In the genomic region with DNA sequence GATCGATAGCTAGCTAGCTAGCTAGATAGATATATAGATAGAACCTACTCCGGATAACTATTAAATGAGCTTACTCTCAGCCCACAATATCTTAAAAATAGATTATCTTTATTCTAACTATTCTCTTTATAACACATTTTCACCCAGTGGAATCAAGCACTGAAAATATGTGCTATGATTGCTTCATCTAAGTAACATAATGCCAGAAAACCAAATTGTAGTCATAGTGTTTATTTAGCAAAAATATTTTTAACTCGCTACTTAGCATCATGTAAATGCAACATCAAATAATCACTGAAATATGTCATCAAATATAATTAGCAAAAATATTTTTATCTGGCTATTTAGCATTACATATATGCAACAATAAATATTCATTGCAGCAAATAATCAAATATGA, we compare ENCODE assay signal across 10 cellular contexts. TPM values are rescaled to one million over a fixed set of nuclear protein-coding genes. Genes with fewer than 3 reads are reported as not detected.
A peak's percentile ranks its signal among the peaks of the same experiment; 100 is the strongest.
DNase-seq lines count a peak whose midpoint lies in the region; ATAC-seq and TF ChIP-seq lines count a peak whose summit lies in the region.
"Had no signal": no experiment of that assay in that cellular context is flagged by ENCODE, and none has a peak within 500 bp of the region (broad histone marks: within the 10 kb centered on the region; RNA-seq: fewer than 3 reads in every experiment).

No MANE protein-coding gene starts in this region.

- intact Hi-C loops in Calu3 (cut with micrococcal nuclease; ENCODE audit: unreplicated experiment), result loop anchor here (2.0 kb wide), 1 partner anchor 14 kb away; no protein-coding TSS in a partner anchor

- POLR2A ChIA-PET in activated CD8-positive, alpha-beta T cell treated with anti-CD3 and anti-CD28 coated beads, Interleukin-2, amount 10 ng/mL, durations not matched to agents 7 days and 5 days (lab: Charles Lee), result interaction anchor here (0.6 to 8.6 kb wide), 4 partner anchors 14 to 275 kb away, joined by 3 to 56 read pairs (median 4); no protein-coding TSS in a partner anchor

- H3K9me3 Mint-ChIP-seq in Calu3 (ENCODE audit: low read depth, unreplicated experiment) (no peaks in the 10 kb centered on the region), GM23338 (no peaks in the 10 kb centered on the region), immature natural killer cell (no peaks in the 10 kb centered on the region)
- no peaks in the 10 kb centered on the region for H3K9me3 Mint-ChIP-seq in activated CD8-positive, alpha-beta T cell treated with anti-CD3 and anti-CD28 coated beads, Interleukin-2, amount 10 ng/mL, durations not matched to agents 7 days and 5 days (ENCODE audit: insufficient read depth)

- no TSS peak for BruUV-seq in Calu3 (replicated peaks; lab: Mats Ljungman, UMichigan)

- H3K4me1 ChIP-seq in GM23338 (ENCODE audit: insufficient read depth), result no peaks in the 10 kb centered on the region

- H3K27ac Mint-ChIP-seq in Calu3 (ENCODE audit: unreplicated experiment), result no peak overlapping the region
- H3K27ac Mint-ChIP-seq in GM23338, result no peak overlapping the region
- H3K27ac Mint-ChIP-seq in activated CD8-positive, alpha-beta T cell treated with anti-CD3 and anti-CD28 coated beads, Interleukin-2, amount 10 ng/mL, durations not matched to agents 7 days and 5 days, result peak overlapping the region; percentile 83
- peak overlapping the region; percentile 72 to 94 (median 85) for H3K27ac Mint-ChIP-seq in immature natural killer cell

- TF ChIP-seq CTCF in Calu3 (IDR thresholded peaks at IDR 0.05; ENCODE audit: unreplicated experiment) (no peak), GM23338 (conservative IDR thresholded peaks at IDR 0.05; ENCODE audit: low read depth in 2 of 2) (no peak)

- peak overlapping the region; percentile 72; the same call in 1 of the 2 replicates for H2AFZ ChIP-seq in GM23338

- H4K20me1 ChIP-seq in GM23338 (replicated peaks; ENCODE audit: insufficient read depth), result no peaks in the 10 kb centered on the region

- H3F3A ChIP-seq in GM23338 (replicated peaks; ENCODE audit: low read depth), result no peaks in the 10 kb centered on the region

- H3K79me2 ChIP-seq in GM23338 (replicated peaks; ENCODE audit: insufficient read depth), result no peaks in the 10 kb centered on the region

- no peaks in the 10 kb centered on the region for H3K36me3 Mint-ChIP-seq in Calu3 (ENCODE audit: insufficient read depth, unreplicated experiment)
- H3K36me3 Mint-ChIP-seq in GM23338 (ENCODE audit: low read depth), result no peaks in the 10 kb centered on the region
- peaks cover 13% of the 10 kb centered on the region for H3K36me3 Mint-ChIP-seq in activated CD8-positive, alpha-beta T cell treated with anti-CD3 and anti-CD28 coated beads, Interleukin-2, amount 10 ng/mL, durations not matched to agents 7 days and 5 days (ENCODE audit: low read depth)
- peaks cover 0 to 4% (median 0%) of the 10 kb centered on the region in 3 donors for H3K36me3 Mint-ChIP-seq in immature natural killer cell

- in situ Hi-C loops in G401 (cut with HindIII; ENCODE audit: low sequenced_read_pairs), result no loop called here

- no peaks in the 10 kb centered on the region for H3K9me2 ChIP-seq in GM23338 (ENCODE audit: insufficient read depth)

- H3K27ac ChIP-seq in GM23338 (ENCODE audit: low read depth), result no peak overlapping the region

- H3K4me3 ChIP-seq in GM23338, result no peak overlapping the region

- ATAC-seq in GM23338 (no peak), GM19328 (IDR thresholded peaks at IDR 0.05; ENCODE audit: unreplicated experiment) (no peak)
- ATAC-seq in activated CD8-positive, alpha-beta T cell treated with anti-CD3 and anti-CD28 coated beads, Interleukin-2, amount 10 ng/mL, durations not matched to agents 7 days and 5 days, result peak; percentile 5

- no peaks in the 10 kb centered on the region for H3K27me3 ChIP-seq in GM23338 (ENCODE audit: insufficient read depth)

- DNase-seq in Calu3 (no peak), GM23338 (ENCODE audit: low spot score) (no peak), immature natural killer cell (no peak), SHP77 treated with DMSO at 0.1 percent for 48 hours (lab: John Stamatoyannopoulos, UW) (no peak), G401 (ENCODE audit: low spot score) (no peak), RPMI8226 (no peak)
- no peak for DNase-seq in activated CD8-positive, alpha-beta T cell treated with anti-CD3 and anti-CD28 coated beads, Interleukin-2, amount 10 ng/mL, durations not matched to agents 7 days and 5 days
- DNase-seq: DMS153, NCI-H2171 had no signal

- H3K36me3 ChIP-seq in GM23338 (ENCODE audit: insufficient read depth), result no peaks in the 10 kb centered on the region

- no peak overlapping the region for H3K4me2 ChIP-seq in GM23338

- H3K4me3 Mint-ChIP-seq in Calu3 (ENCODE audit: low read depth, unreplicated experiment) (peak overlapping the region; percentile 54), GM23338 (no peak overlapping the region), immature natural killer cell (peak overlapping the region; percentile 79 to 88 (median 79))
- H3K4me3 Mint-ChIP-seq in activated CD8-positive, alpha-beta T cell treated with anti-CD3 and anti-CD28 coated beads, Interleukin-2, amount 10 ng/mL, durations not matched to agents 7 days and 5 days, result peak overlapping the region; percentile 83

- H3K27me3 Mint-ChIP-seq in Calu3 (ENCODE audit: unreplicated experiment), result no peaks in the 10 kb centered on the region
- peaks cover 1% of the 10 kb centered on the region for H3K27me3 Mint-ChIP-seq in GM23338 (ENCODE audit: insufficient read depth, low read depth, poor library complexity)
- H3K27me3 Mint-ChIP-seq in activated CD8-positive, alpha-beta T cell treated with anti-CD3 and anti-CD28 coated beads, Interleukin-2, amount 10 ng/mL, durations not matched to agents 7 days and 5 days (ENCODE audit: low read depth), result no peaks in the 10 kb centered on the region
- peaks cover 0 to 6% (median 0%) of the 10 kb centered on the region in 3 donors for H3K27me3 Mint-ChIP-seq in immature natural killer cell (ENCODE audit: low read depth in 3 of 3)

- H3K4me1 Mint-ChIP-seq in Calu3 (ENCODE audit: low read depth, unreplicated experiment) (peaks cover 2% of the 10 kb centered on the region), GM23338 (no peaks in the 10 kb centered on the region), immature natural killer cell (peaks cover 51 to 72% of the 10 kb centered on the region in 2 donors)
- peaks cover 44% of the 10 kb centered on the region for H3K4me1 Mint-ChIP-seq in activated CD8-positive, alpha-beta T cell treated with anti-CD3 and anti-CD28 coated beads, Interleukin-2, amount 10 ng/mL, durations not matched to agents 7 days and 5 days (ENCODE audit: low read depth)

- CTCF ChIA-PET in Calu3 (lab: Charles Lee), result interaction anchor here (1.1 kb wide), 1 partner anchor 24 kb away, joined by 5 read pairs; no protein-coding TSS in a partner anchor
- CTCF ChIA-PET in activated CD8-positive, alpha-beta T cell treated with anti-CD3 and anti-CD28 coated beads, Interleukin-2, amount 10 ng/mL, durations not matched to agents 7 days and 5 days (lab: Charles Lee), result interaction anchor here (0.6 to 3.0 kb wide), 11 partner anchors 11 to 251 kb away, joined by 3 to 30 read pairs (median 3); no protein-coding TSS in a partner anchor

TF ChIP-seq in GM23338, 12 proteins besides CTCF, POLR2A, EP300 and RAD21 (continues in another document):
- TF ChIP-seq STAT1 (IDR thresholded peaks at IDR 0.05; ENCODE audit: unreplicated experiment) (no peak), EZH2 (IDR thresholded peaks at IDR 0.05; ENCODE audit: low read depth, unreplicated experiment) (no peak)
- TF ChIP-seq, protein P1, sequence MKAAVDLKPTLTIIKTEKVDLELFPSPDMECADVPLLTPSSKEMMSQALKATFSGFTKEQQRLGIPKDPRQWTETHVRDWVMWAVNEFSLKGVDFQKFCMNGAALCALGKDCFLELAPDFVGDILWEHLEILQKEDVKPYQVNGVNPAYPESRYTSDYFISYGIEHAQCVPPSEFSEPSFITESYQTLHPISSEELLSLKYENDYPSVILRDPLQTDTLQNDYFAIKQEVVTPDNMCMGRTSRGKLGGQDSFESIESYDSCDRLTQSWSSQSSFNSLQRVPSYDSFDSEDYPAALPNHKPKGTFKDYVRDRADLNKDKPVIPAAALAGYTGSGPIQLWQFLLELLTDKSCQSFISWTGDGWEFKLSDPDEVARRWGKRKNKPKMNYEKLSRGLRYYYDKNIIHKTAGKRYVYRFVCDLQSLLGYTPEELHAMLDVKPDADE (IDR thresholded peaks at IDR 0.05), result no peak

RNA-seq across cellular contexts. Expression of a gene that starts 1.5 kb away (rescaled TPM):
- total RNA-seq in Calu3 (2022), result 10.4 and 14.1 TPM in 2 replicates
- total RNA-seq in GM23338 (2014; rRNA removed; shearing (Covaris generic)), result not detected in 2 replicates
- polyA plus RNA-seq in GM23338 (2016; fragmentation: Nextera tagmentation; extraction: Ambion mirVana), result not detected in 2 replicates
- 10 to 100 TPM; 12.4 to 14.1 TPM for total RNA-seq in activated CD8-positive, alpha-beta T cell treated with anti-CD3 and anti-CD28 coated beads, Interleukin-2, amount 10 ng/mL, durations not matched to agents 7 days and 5 days
- polyA plus RNA-seq in immature natural killer cell, result 10 to 100 TPM; 16.3 to 31.9 (median 26.4) TPM
- total RNA-seq in G401 (2014; rRNA removed; shearing (Covaris generic)), result 0.07 TPM in 1 of 2 replicates, not detected in the other

RNA-seq across cellular contexts. Expression of a gene that starts 31.3 kb away (rescaled TPM):
- 38.9 and 57.4 TPM in 2 replicates for total RNA-seq in Calu3 (2022)
- 24.5 and 26.9 TPM in 2 replicates for total RNA-seq in GM23338 (2014; rRNA removed; shearing (Covaris generic))
- polyA plus RNA-seq in GM23338 (2016; fragmentation: Nextera tagmentation; extraction: Ambion mirVana) (9.0 and 9.4 TPM in 2 replicates), immature natural killer cell (1 to 10 TPM; 5.5 to 8.9 (median 8.9) TPM)
- total RNA-seq in activated CD8-positive, alpha-beta T cell treated with anti-CD3 and anti-CD28 coated beads, Interleukin-2, amount 10 ng/mL, durations not matched to agents 7 days and 5 days, result 10 to 100 TPM; 16.6 to 17.0 TPM
- 68.1 and 91.7 TPM in 2 replicates for total RNA-seq in G401 (2014; rRNA removed; shearing (Covaris generic))

Comparison
In these comparisons a context has a peak if more than half of its experiments do, and no peak if none do; other contexts are left out.
1. H3K27ac Mint-ChIP-seq: peak in activated CD8-positive, alpha-beta T cell treated with anti-CD3 and anti-CD28 coated beads, Interleukin-2, amount 10 ng/mL, durations not matched to agents 7 days and 5 days (single experiment) and immature natural killer cell (6 of 6); none in Calu3 (single experiment) and GM23338 (single experiment).
2. RNA of a gene that starts 1.5 kb away (total RNA-seq): 10.4 to 14.1 TPM in Calu3 and 12.4 to 14.1 TPM in activated CD8-positive, alpha-beta T cell treated with anti-CD3 and anti-CD28 coated beads, Interleukin-2, amount 10 ng/mL, durations not matched to agents 7 days and 5 days; 0.07 TPM in G401 and not detected in GM23338; every median in the first group is over 10 times any median in the second.